Comparison of ENCODE assay signal across 8 cellular contexts in the genomic region with DNA sequence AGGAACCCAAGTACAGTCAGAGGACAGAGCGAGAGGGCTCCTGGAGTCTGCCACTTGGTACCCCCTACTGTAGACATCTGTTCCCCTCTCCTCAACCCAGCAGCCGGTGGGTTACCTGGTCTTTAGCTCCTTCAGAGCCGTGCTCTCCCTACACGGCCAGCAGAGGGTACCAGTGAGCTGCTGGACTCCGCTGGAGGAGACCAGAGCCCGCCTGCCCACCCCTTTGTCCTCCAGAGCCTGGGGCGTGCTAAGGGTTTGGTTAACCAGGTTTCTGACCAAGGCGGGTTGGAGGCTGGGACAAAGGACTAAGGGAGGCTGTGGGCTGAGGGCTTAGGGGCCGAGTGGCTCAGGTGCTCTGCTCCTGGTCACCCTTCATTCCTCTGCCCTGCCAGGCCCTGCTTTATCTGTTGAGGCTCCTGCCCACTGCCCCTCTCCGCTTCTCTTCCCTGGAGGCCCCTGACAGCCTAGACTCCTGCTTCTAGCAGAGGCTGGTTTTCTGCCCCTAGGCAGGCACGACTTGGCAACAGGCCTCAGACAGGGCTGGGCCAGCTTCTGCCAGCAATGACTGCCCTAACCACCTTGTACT. TPM values are rescaled to one million over a fixed set of nuclear protein-coding genes. Genes with fewer than 3 reads are reported as not detected.
DNase-seq lines count a peak whose midpoint lies in the region; ATAC-seq and TF ChIP-seq lines count a peak whose summit lies in the region.

No MANE protein-coding gene starts in this region.

- TF ChIP-seq CTCF in LNCAP (IDR thresholded peaks at IDR 0.05): peak; percentile 90
- peak; percentile 90 for TF ChIP-seq CTCF in RWPE2 (IDR thresholded peaks at IDR 0.05; ENCODE audit: poor library complexity, severe bottlenecking)
- peak; percentile 87 for TF ChIP-seq CTCF in progenitor cell of endocrine pancreas (IDR thresholded peaks at IDR 0.05; ENCODE audit: unreplicated experiment)

- H3K36me3 ChIP-seq in RWPE2 (ENCODE audit: low read depth): no peaks in the 10 kb centered on the region

- CTCF ChIA-PET in activated naive CD4-positive, alpha-beta T cell treated with anti-CD3 and anti-CD28 coated beads for 36 hours (lab: Charles Lee): interaction anchor here (0.6 to 3.9 kb wide), 31 partner anchors 8 to 694 kb away, joined by 3 to 60 read pairs (median 4); a partner anchor contains a TSS

- H3K4me1 ChIP-seq in RWPE2 (ENCODE audit: insufficient read depth, poor library complexity, severe bottlenecking): no peaks in the 10 kb centered on the region

- peaks cover 10% of the 10 kb centered on the region for H3K4me1 Mint-ChIP-seq in activated naive CD4-positive, alpha-beta T cell treated with anti-CD3 and anti-CD28 coated beads for 36 hours (ENCODE audit: low read depth)
- H3K4me1 Mint-ChIP-seq in progenitor cell of endocrine pancreas (ENCODE audit: low read depth): peaks cover 21% of the 10 kb centered on the region

- no peak overlapping the region for H3K27ac Mint-ChIP-seq in activated naive CD4-positive, alpha-beta T cell treated with anti-CD3 and anti-CD28 coated beads for 36 hours
- H3K27ac Mint-ChIP-seq in progenitor cell of endocrine pancreas: no peak overlapping the region

- H3K9me3 ChIP-seq in RWPE2 (ENCODE audit: severe bottlenecking): no peaks in the 10 kb centered on the region

- no peaks in the 10 kb centered on the region for H3K36me3 Mint-ChIP-seq in activated naive CD4-positive, alpha-beta T cell treated with anti-CD3 and anti-CD28 coated beads for 36 hours (ENCODE audit: low read depth)
- no peaks in the 10 kb centered on the region for H3K36me3 Mint-ChIP-seq in progenitor cell of endocrine pancreas (ENCODE audit: insufficient read depth)

- DNase-seq in Daoy (ENCODE audit: low read depth) (peak; percentile 69), RWPE2 (ENCODE audit: low spot score) (no peak), Right ventricle myocardium inferior (ENCODE audit: missing footprints) (peak; percentile 84), progenitor cell of endocrine pancreas (ENCODE audit: low spot score, unreplicated experiment) (peak; percentile 68), putamen (ENCODE audit: low spot score) (no peak)
- DNase-seq in activated naive CD4-positive, alpha-beta T cell treated with anti-CD3 and anti-CD28 coated beads for 36 hours: peak; percentile 69

- peaks cover 31% of the 10 kb centered on the region for H3K27me3 Mint-ChIP-seq in activated naive CD4-positive, alpha-beta T cell treated with anti-CD3 and anti-CD28 coated beads for 36 hours (ENCODE audit: low read depth)
- H3K27me3 Mint-ChIP-seq in progenitor cell of endocrine pancreas: peaks cover 49% of the 10 kb centered on the region

- H3K27ac ChIP-seq in RWPE2 (ENCODE audit: poor library complexity, severe bottlenecking): no peak overlapping the region

- intact Hi-C loops in activated naive CD4-positive, alpha-beta T cell treated with anti-CD3 and anti-CD28 coated beads for 36 hours (cut with micrococcal nuclease): loop anchor here (1.0 kb wide), 3 partner anchors 19 to 86 kb away; no protein-coding TSS in a partner anchor
- intact Hi-C loops in Right ventricle myocardium inferior (cut with DNase I): loop anchor here (2.0 kb wide), 2 partner anchors 39 to 87 kb away; no protein-coding TSS in a partner anchor

- no peaks in the 10 kb centered on the region for H3K9me3 Mint-ChIP-seq in activated naive CD4-positive, alpha-beta T cell treated with anti-CD3 and anti-CD28 coated beads for 36 hours
- no peaks in the 10 kb centered on the region for H3K9me3 Mint-ChIP-seq in progenitor cell of endocrine pancreas (ENCODE audit: low read depth)

- no peak overlapping the region for H3K4me3 Mint-ChIP-seq in activated naive CD4-positive, alpha-beta T cell treated with anti-CD3 and anti-CD28 coated beads for 36 hours
- no peak overlapping the region for H3K4me3 Mint-ChIP-seq in progenitor cell of endocrine pancreas (ENCODE audit: low read depth)

- ATAC-seq in RWPE2 (ENCODE audit: low read depth): peak; percentile 61
- peak; percentile 76 for ATAC-seq in Right ventricle myocardium inferior
- ATAC-seq in HG02852 (IDR thresholded peaks at IDR 0.05; ENCODE audit: unreplicated experiment): no peak

- H3K27me3 ChIP-seq in RWPE2 (ENCODE audit: insufficient read depth, poor library complexity, severe bottlenecking): peaks cover 4% of the 10 kb centered on the region

- H3K4me3 ChIP-seq in RWPE2 (ENCODE audit: severe bottlenecking): no peak overlapping the region

RNA-seq across cellular contexts. Expression of a gene that starts 2.7 kb away (rescaled TPM):
- total RNA-seq in Daoy (2014; rRNA removed; shearing (Covaris generic)): not detected in 2 replicates
- 1 to 10 TPM in 1 of 2 experiments, under 1 TPM in 1; 0.86 to 1.1 TPM for total RNA-seq in activated naive CD4-positive, alpha-beta T cell treated with anti-CD3 and anti-CD28 coated beads for 36 hours
- total RNA-seq in Right ventricle myocardium inferior: 0.81 TPM
- total RNA-seq in progenitor cell of endocrine pancreas: 38.7 and 44.5 TPM in 2 replicates

RNA-seq across cellular contexts. Expression of a gene that starts 12.0 kb away (rescaled TPM):
- 1.9 and 3.0 TPM in 2 replicates for total RNA-seq in Daoy (2014; rRNA removed; shearing (Covaris generic))
- under 1 TPM; 0.12 to 0.32 TPM for total RNA-seq in activated naive CD4-positive, alpha-beta T cell treated with anti-CD3 and anti-CD28 coated beads for 36 hours
- total RNA-seq in Right ventricle myocardium inferior (2.9 TPM), progenitor cell of endocrine pancreas (16.5 and 17.0 TPM in 2 replicates)

RNA-seq across cellular contexts. Expression of a gene that starts 34.9 kb away (rescaled TPM):
- 0.71 TPM in 1 of 2 replicates, not detected in the other for total RNA-seq in Daoy (2014; rRNA removed; shearing (Covaris generic))
- total RNA-seq in activated naive CD4-positive, alpha-beta T cell treated with anti-CD3 and anti-CD28 coated beads for 36 hours: not detected
- total RNA-seq in Right ventricle myocardium inferior (9.5 TPM), progenitor cell of endocrine pancreas (17.5 and 26.8 TPM in 2 replicates)

RNA-seq across cellular contexts. Expression of a gene that starts 52.7 kb away (rescaled TPM):
- total RNA-seq in Daoy (2014; rRNA removed; shearing (Covaris generic)): 56.2 and 66.9 TPM in 2 replicates
- 10 to 100 TPM; 11.9 to 15.3 TPM for total RNA-seq in activated naive CD4-positive, alpha-beta T cell treated with anti-CD3 and anti-CD28 coated beads for 36 hours
- 67.7 TPM for total RNA-seq in Right ventricle myocardium inferior
- total RNA-seq in progenitor cell of endocrine pancreas: 65.3 and 67.5 TPM in 2 replicates

RNA-seq across cellular contexts. Expression of a gene that starts 55.1 kb away (rescaled TPM):
- not detected in 2 replicates for total RNA-seq in Daoy (2014; rRNA removed; shearing (Covaris generic))
- not detected for total RNA-seq in activated naive CD4-positive, alpha-beta T cell treated with anti-CD3 and anti-CD28 coated beads for 36 hours
- not detected for total RNA-seq in Right ventricle myocardium inferior
- not detected in 2 replicates for total RNA-seq in progenitor cell of endocrine pancreas

Comparison
In these comparisons a context has a peak if more than half of its experiments do, and no peak if none do; other contexts are left out.
1. DNase-seq: peak in Daoy (single experiment), activated naive CD4-positive, alpha-beta T cell treated with anti-CD3 and anti-CD28 coated beads for 36 hours (single experiment), Right ventricle myocardium inferior (single experiment) and progenitor cell of endocrine pancreas (single experiment); none in RWPE2 (single experiment) and putamen (single experiment).
2. RNA of a gene that starts 2.7 kb away (total RNA-seq): 38.7 to 44.5 TPM in progenitor cell of endocrine pancreas; 0.86 to 1.1 TPM in activated naive CD4-positive, alpha-beta T cell treated with anti-CD3 and anti-CD28 coated beads for 36 hours, 0.81 TPM in Right ventricle myocardium inferior (single experiment) and not detected in Daoy; every median in the first group is over 10 times any median in the second.
3. Peak in every context shown above with its lines, with median percentiles within 50 percentile points of each other: CTCF ChIP-seq.